Comparison of ENCODE assay signal across 20 cellular contexts in the genomic region with DNA sequence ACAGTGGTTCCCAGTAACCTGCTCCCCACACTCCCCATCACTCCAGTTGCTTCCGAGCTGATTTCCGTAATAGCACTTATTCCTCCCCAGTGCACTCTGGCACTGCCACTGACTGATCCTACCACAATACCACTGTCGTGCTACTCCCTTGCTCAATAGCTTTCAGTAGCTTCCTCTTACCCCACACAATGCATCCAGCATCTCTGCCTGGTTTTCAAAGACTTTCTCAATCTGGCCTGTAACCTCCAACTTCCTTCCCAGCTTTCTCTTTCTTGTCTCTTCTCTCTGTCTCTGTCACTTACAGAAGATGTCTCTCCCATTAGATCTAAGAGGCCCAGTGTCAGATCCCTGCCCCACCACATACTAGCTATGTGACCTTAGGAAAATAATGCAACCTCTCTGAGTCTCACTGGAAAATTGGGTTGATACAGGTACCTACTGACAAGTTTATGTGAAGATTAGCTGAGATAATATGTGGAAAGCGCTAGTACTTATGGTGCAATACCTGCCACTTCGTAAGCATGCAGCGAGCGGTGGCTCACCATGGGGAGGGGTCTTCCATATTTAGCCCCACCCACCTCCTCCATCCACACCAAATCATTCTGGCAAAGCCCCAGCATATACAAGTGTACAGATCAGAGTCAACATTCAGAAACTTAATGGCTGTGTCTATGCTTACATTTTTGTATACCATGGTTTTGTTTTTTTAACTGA.
DNase-seq lines count a peak whose midpoint lies in the region; ATAC-seq and TF ChIP-seq lines count a peak whose summit lies in the region.
"Had no signal": no experiment of that assay in that cellular context is flagged by ENCODE, and none has a peak within 500 bp of the region (broad histone marks: within the 10 kb centered on the region; RNA-seq: fewer than 3 reads in every experiment).

No MANE protein-coding gene starts in this region.

- H3K4me3 Mint-ChIP-seq in nephron progenitor cell = no peak overlapping the region
- H3K4me3 Mint-ChIP-seq: activated naive CD8-positive, alpha-beta T cell treated with anti-CD3 and anti-CD28 coated beads for 36 hours; CD4-positive, CD25-positive, alpha-beta regulatory T cell; effector memory CD8-positive, alpha-beta T cell had no signal

- H3K27ac Mint-ChIP-seq in nephron progenitor cell = peak overlapping the region; percentile 87
- H3K27ac Mint-ChIP-seq: activated naive CD8-positive, alpha-beta T cell treated with anti-CD3 and anti-CD28 coated beads for 36 hours; CD4-positive, CD25-positive, alpha-beta regulatory T cell; effector memory CD8-positive, alpha-beta T cell had no signal

- H3K36me3 Mint-ChIP-seq in nephron progenitor cell (ENCODE audit: low read depth) = peaks cover 5% of the 10 kb centered on the region
- H3K36me3 Mint-ChIP-seq: activated naive CD8-positive, alpha-beta T cell treated with anti-CD3 and anti-CD28 coated beads for 36 hours had no signal

- H3K27me3 Mint-ChIP-seq in nephron progenitor cell (ENCODE audit: low read depth, poor library complexity) = peaks cover 6% of the 10 kb centered on the region
- H3K27me3 Mint-ChIP-seq: activated naive CD8-positive, alpha-beta T cell treated with anti-CD3 and anti-CD28 coated beads for 36 hours; CD4-positive, CD25-positive, alpha-beta regulatory T cell; effector memory CD8-positive, alpha-beta T cell had no signal

- no peaks in the 10 kb centered on the region for H3K9me3 Mint-ChIP-seq in nephron progenitor cell
- H3K9me3 Mint-ChIP-seq: activated naive CD8-positive, alpha-beta T cell treated with anti-CD3 and anti-CD28 coated beads for 36 hours; CD4-positive, CD25-positive, alpha-beta regulatory T cell; effector memory CD8-positive, alpha-beta T cell had no signal

- no peak for ATAC-seq in HG03342 (IDR thresholded peaks at IDR 0.05; ENCODE audit: unreplicated experiment)
- ATAC-seq in HG02588 (IDR thresholded peaks at IDR 0.05; ENCODE audit: unreplicated experiment) = no peak
- ATAC-seq: effector memory CD8-positive, alpha-beta T cell; gastroesophageal sphincter had no signal

- peak; percentile 79 for DNase-seq in CD1c-positive myeloid dendritic cell (ENCODE audit: extremely low spot score)
- DNase-seq in NOMO-1 (lab: John Stamatoyannopoulos, UW; ENCODE audit: unreplicated experiment in 2 of 2) = peak; percentile 82 to 96
- DNase-seq in nephron progenitor cell = no peak
- no peak for DNase-seq in NCI-H1930 (lab: John Stamatoyannopoulos, UW)
- no peak for DNase-seq in HPDE6-E6E7 (ENCODE audit: extremely low spot score)
- DNase-seq: activated CD8-positive, alpha-beta memory T cell treated with anti-CD3 and anti-CD28 coated beads, Interleukin-2, amount 50 U/mL, for 48 hours; activated naive CD8-positive, alpha-beta T cell treated with anti-CD3 and anti-CD28 coated beads for 36 hours; CD4-positive, CD25-positive, alpha-beta regulatory T cell; effector memory CD8-positive, alpha-beta T cell; GM23248; islet precursor cell; NCI-H146; NCI-H526; OCI-M1; SHP77; trophoblast cell had no signal

- peak overlapping the region; percentile 39 for H3K27ac ChIP-seq in cingulate gyrus (ENCODE audit: low read depth, low read length)
- H3K27ac ChIP-seq: gastroesophageal sphincter, GM23248 had no signal

- TF ChIP-seq CTCF in nephron progenitor cell (IDR thresholded peaks at IDR 0.05) = no peak

- H3K4me1 Mint-ChIP-seq in nephron progenitor cell = peaks cover 18% of the 10 kb centered on the region

Comparison
In these comparisons a context has a peak if more than half of its experiments do, and no peak if none do; other contexts are left out.
1. DNase-seq: peak in CD1c-positive myeloid dendritic cell (single experiment) and NOMO-1 (2 of 2); none in nephron progenitor cell (single experiment), NCI-H1930 (0 of 2) and HPDE6-E6E7 (single experiment).